In the genomic region with DNA sequence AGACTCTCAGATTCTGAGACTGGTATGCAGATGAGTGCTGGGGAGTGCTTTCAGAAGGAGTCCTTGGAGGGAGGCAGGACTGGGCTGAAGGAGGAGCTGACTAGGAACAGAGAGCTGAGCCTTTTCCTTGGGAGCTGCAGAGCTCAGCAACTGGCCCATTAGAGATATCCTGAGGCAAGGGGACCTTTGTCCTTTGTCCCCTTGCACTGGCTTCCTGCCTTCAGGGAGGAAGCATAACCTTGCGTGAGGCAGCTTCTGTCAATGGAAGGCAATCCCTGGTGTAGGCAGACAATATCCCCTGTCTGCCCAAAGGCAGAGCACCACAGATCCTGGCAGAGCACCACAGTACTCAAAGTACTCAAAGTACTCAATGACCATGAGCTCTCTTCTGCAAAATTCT, we compare ENCODE assay signal across 24 cellular contexts.
DNase-seq lines count a peak whose midpoint lies in the region; ATAC-seq, FAIRE-seq and TF ChIP-seq lines count a peak whose summit lies in the region.
"Had no signal": no experiment of that assay in that cellular context is flagged by ENCODE, and none has a peak within 500 bp of the region (broad histone marks: within the 10 kb centered on the region; RNA-seq: fewer than 3 reads in every experiment).

No MANE protein-coding gene starts in this region.

- H3K4ac ChIP-seq in H1 (replicated peaks; ENCODE audit: insufficient read length, low read depth, low read length) (no peak overlapping the region), mesendoderm (ENCODE audit: low read depth, low read length) (no peak overlapping the region)

- H2BK5ac ChIP-seq in H1 (ENCODE audit: low read depth, low read length) (no peak overlapping the region), mesendoderm (ENCODE audit: low read length) (no peak overlapping the region)

- FAIRE-seq in H1 (lab: Jason Lieb, UNC), result no peak
- FAIRE-seq: A549, G401.6, GM12891, GM19239 had no signal

- TF ChIP-seq CTCF in H1 (IDR thresholded peaks at IDR 0.05; ENCODE audit: control extremely low read depth in 1 of 3, insufficient read depth in 1 of 3, low read depth in 1 of 3, low read length in 3 of 3), result no peak

- no peak overlapping the region for H3K23ac ChIP-seq in H1 (ENCODE audit: insufficient read length)
- H3K23ac ChIP-seq in mesendoderm (ENCODE audit: low read length), result no peak overlapping the region

- ATAC-seq in HG03432 (IDR thresholded peaks at IDR 0.05; ENCODE audit: unreplicated experiment), result no peak
- ATAC-seq: A549 had no signal

- no peak for TF ChIP-seq RAD21 in H1 (IDR thresholded peaks at IDR 0.05 in 1 of 2, conservative IDR thresholded peaks at IDR 0.05 in 1 of 2; ENCODE audit: low read depth in 2 of 2, low read length in 2 of 2)

- H4K8ac ChIP-seq in H1 (ENCODE audit: extremely low read depth, insufficient read depth, low read length) (no peak overlapping the region), mesendoderm (ENCODE audit: low read depth, low read length) (no peak overlapping the region)

- H3K4me2 ChIP-seq in H1 (ENCODE audit: insufficient read depth in 1 of 2, low read depth in 2 of 2, low read length in 2 of 2), result no peak overlapping the region
- no peak overlapping the region for H3K4me2 ChIP-seq in mesendoderm (ENCODE audit: low read length)
- H3K4me2 ChIP-seq: A549; BLaER1 treated with 17β-estradiol and CSF1 and Interleukin-3, amounts not matched to agents 10 nM and 100 nM had no signal

- peaks cover 4% of the 10 kb centered on the region; the same call in 1 of the 2 replicates for H3K23me2 ChIP-seq in H1 (ENCODE audit: low read depth, low read length)

- H3K79me2 ChIP-seq in H1 (ENCODE audit: control insufficient read depth in 1 of 2, insufficient read depth in 2 of 2, low read length in 2 of 2), result no peaks in the 10 kb centered on the region
- no peaks in the 10 kb centered on the region for H3K79me2 ChIP-seq in mesendoderm (ENCODE audit: control insufficient read depth, insufficient read depth, low read length)

- POLR2A ChIA-PET in H1 (lab: Charles Lee; ENCODE audit: partially characterized antibody), result no interaction called here

- WGBS in H1 (ENCODE audit: extremely low coverage in 1 of 2, insufficient coverage in 1 of 2, insufficient read length in 1 of 2, insufficient replicate concordance in 2 of 2, low coverage in 1 of 2, low lambda C conversion rate in 2 of 2, missing lambda C conversion rate in 1 of 2), 2 experiments, result 93% methylated on average over 1 of the region's 1 CpG; no CpG with 5 or more reads in 1 of the 2 experiments
- no CpG with 5 or more reads among the region's 1 CpG for WGBS in mesendoderm (ENCODE audit: extremely low coverage, insufficient coverage, low lambda C conversion rate)

- TF ChIP-seq EP300 in H1 (IDR thresholded peaks at IDR 0.05; ENCODE audit: borderline replicate concordance in 1 of 2, low read depth in 2 of 2, low read length in 2 of 2), result no peak

- no peak overlapping the region for H3K14ac ChIP-seq in H1 (ENCODE audit: insufficient read length)

- H2BK12ac ChIP-seq in H1 (ENCODE audit: low read depth, low read length), result no peak overlapping the region

- H3K18ac ChIP-seq in H1 (ENCODE audit: extremely low read depth, low read length) (no peak overlapping the region), mesendoderm (ENCODE audit: low read length) (no peak overlapping the region)

- H3K56ac ChIP-seq in H1 (replicated peaks; ENCODE audit: insufficient read length, low read depth, low read length) (no peak overlapping the region), mesendoderm (ENCODE audit: low read length) (no peak overlapping the region)

- H4K5ac ChIP-seq in H1 (ENCODE audit: insufficient read length, low read depth, low read length), result no peak overlapping the region
- no peak overlapping the region for H4K5ac ChIP-seq in mesendoderm (ENCODE audit: low read length)

- H2BK20ac ChIP-seq in H1 (ENCODE audit: low read length), result no peak overlapping the region

- no peak for TF ChIP-seq POLR2A in H1 (IDR thresholded peaks at IDR 0.05; ENCODE audit: control extremely low read depth in 1 of 2, low read depth in 2 of 2, low read length in 2 of 2)

- DNase-seq in ELF-1 (ENCODE audit: low read depth, low spot score) (peak; percentile 23), H1 (ENCODE audit: low read depth in 1 of 2, low spot score in 2 of 2) (no peak), mesendoderm (peak; percentile 2), mesenteric fat pad (ENCODE audit: low spot score) (no peak), nucleus accumbens (lab: John Stamatoyannopoulos, UW) (no peak)
- DNase-seq: AML-193; CD4-positive, alpha-beta T cell; CD8-positive, alpha-beta memory T cell; COR-L47; DMS 273 treated with DMSO at 0.1 percent for 48 hours; DMS153; DMS53; DMS79; DND-41; EL; GF-D8 had no signal

- no peak overlapping the region for H3K9ac ChIP-seq in H1 (replicated peaks in 1 of 4; ENCODE audit: extremely low read depth in 1 of 4, low read depth in 3 of 4, low read length in 3 of 4)
- no peak overlapping the region for H3K9ac ChIP-seq in mesendoderm (ENCODE audit: low read length)
- H3K9ac ChIP-seq: BLaER1 treated with 17β-estradiol and CSF1 and Interleukin-3, amounts not matched to agents 10 nM and 100 nM had no signal

- no peak overlapping the region for H2BK120ac ChIP-seq in H1 (replicated peaks; ENCODE audit: low read depth, low read length)
- H2BK120ac ChIP-seq in mesendoderm (ENCODE audit: low read depth, low read length), result no peak overlapping the region

- H3K4me1 ChIP-seq in H1 (replicated peaks in 1 of 4; ENCODE audit: control insufficient read depth in 3 of 4, insufficient read depth in 4 of 4, low read length in 3 of 4), result peaks cover 0 to 6% (median 5%) of the 10 kb centered on the region in 4 experiments; a peak in 6 of 7 replicates
- no peaks in the 10 kb centered on the region for H3K4me1 ChIP-seq in mesendoderm (ENCODE audit: control insufficient read depth, low read depth, low read length)
- H3K4me1 ChIP-seq: A549; BLaER1 treated with 17β-estradiol and CSF1 and Interleukin-3, amounts not matched to agents 10 nM and 100 nM had no signal

- no peak overlapping the region for H4K91ac ChIP-seq in H1 (replicated peaks; ENCODE audit: insufficient read length, low read length)

- H3K79me1 ChIP-seq in H1 (ENCODE audit: low read depth, low read length), result no peaks in the 10 kb centered on the region
- no peaks in the 10 kb centered on the region for H3K79me1 ChIP-seq in mesendoderm (ENCODE audit: low read length)

- H3K27me3 ChIP-seq in H1 (replicated peaks in 1 of 4; ENCODE audit: control insufficient read depth in 3 of 4, extremely low read depth in 1 of 4, insufficient read depth in 3 of 4, low read length in 3 of 4) (no peaks in the 10 kb centered on the region), mesendoderm (ENCODE audit: insufficient read depth, low read length, poor library complexity) (no peaks in the 10 kb centered on the region)
- H3K27me3 ChIP-seq: BLaER1 treated with 17β-estradiol and CSF1 and Interleukin-3, amounts not matched to agents 10 nM and 100 nM had no signal

- no peaks in the 10 kb centered on the region for H3K36me3 ChIP-seq in H1 (ENCODE audit: control insufficient read depth in 2 of 4, insufficient read depth in 4 of 4, low read length in 3 of 4)
- no peaks in the 10 kb centered on the region for H3K36me3 ChIP-seq in mesendoderm (ENCODE audit: control insufficient read depth, insufficient read depth, low read length)
- H3K36me3 ChIP-seq: BLaER1 treated with 17β-estradiol and CSF1 and Interleukin-3, amounts not matched to agents 10 nM and 100 nM had no signal

- H2AK5ac ChIP-seq in H1 (ENCODE audit: low read depth, low read length) (0 out of 2 replicates have a peak overlapping the region, but pooled peaks have one; percentile 65), mesendoderm (ENCODE audit: low read length) (no peak overlapping the region)

- peaks cover 0 to 3% of the 10 kb centered on the region in 2 experiments for H4K20me1 ChIP-seq in H1 (replicated peaks in 1 of 2; ENCODE audit: control insufficient read depth in 1 of 2, insufficient read depth in 2 of 2, low read length in 2 of 2)
- H4K20me1 ChIP-seq: BLaER1 treated with 17β-estradiol and CSF1 and Interleukin-3, amounts not matched to agents 10 nM and 100 nM had no signal

- H2BK15ac ChIP-seq in H1 (ENCODE audit: low read length), result peak overlapping the region; percentile 13; the same call in 1 of the 2 replicates
- H2BK15ac ChIP-seq in mesendoderm (replicated peaks; ENCODE audit: low read depth), result no peak overlapping the region

- CTCF ChIA-PET in H1 (lab: Charles Lee; ENCODE audit: partially characterized antibody), result interaction anchor here (0.6 to 1.0 kb wide), 2 partner anchors 9 to 153 kb away, joined by 3 read pairs; no protein-coding TSS in a partner anchor

- H3K9me3 ChIP-seq in H1 (ENCODE audit: insufficient read depth in 2 of 2, low read depth in 1 of 2, low read length in 1 of 2), result no peaks in the 10 kb centered on the region
- H3K9me3 ChIP-seq: A549; BLaER1 treated with 17β-estradiol and CSF1 and Interleukin-3, amounts not matched to agents 10 nM and 100 nM had no signal

- H3K4me3 ChIP-seq in H1 (ENCODE audit: extremely low read depth in 1 of 4, insufficient read depth in 2 of 4, low read depth in 3 of 4, low read length in 4 of 4), result no peak overlapping the region
- no peak overlapping the region for H3K4me3 ChIP-seq in mesendoderm (ENCODE audit: low read length)
- H3K4me3 ChIP-seq: A549; BLaER1 treated with 17β-estradiol and CSF1 and Interleukin-3, amounts not matched to agents 10 nM and 100 nM had no signal

- H3K27ac ChIP-seq in H1 (ENCODE audit: low read depth, low read length) (no peak overlapping the region), mesendoderm (ENCODE audit: low read depth, low read length) (no peak overlapping the region)
- H3K27ac ChIP-seq: 22Rv1; A549; BLaER1 treated with 17β-estradiol and CSF1 and Interleukin-3, amounts not matched to agents 10 nM and 100 nM; C4-2B had no signal

- H2AFZ ChIP-seq in H1 (ENCODE audit: low read length), result no peak overlapping the region

TF ChIP-seq in H1, 55 proteins besides CTCF, POLR2A, EP300 and RAD21 (continues in another document):
- no peak for TF ChIP-seq RXRA (IDR thresholded peaks at IDR 0.05; ENCODE audit: insufficient read depth, low read depth, low read length)
- no peak for TF ChIP-seq KDM4A (IDR thresholded peaks at IDR 0.05; ENCODE audit: low read depth, low read length, severe bottlenecking)
- no peak for TF ChIP-seq ASH2L (IDR thresholded peaks at IDR 0.05; ENCODE audit: low read length)
- TF ChIP-seq POU5F1 (IDR thresholded peaks at IDR 0.05; ENCODE audit: low read depth, low read length), result no peak
- TF ChIP-seq SIN3A (conservative IDR thresholded peaks at IDR 0.05 in 1 of 2, IDR thresholded peaks at IDR 0.05 in 1 of 2; ENCODE audit: low read depth in 1 of 2, low read length in 2 of 2), result no peak
- TF ChIP-seq CHD1 (IDR thresholded peaks at IDR 0.05; ENCODE audit: low read depth, low read length), result no peak
- TF ChIP-seq EGR1 (IDR thresholded peaks at IDR 0.05; ENCODE audit: borderline replicate concordance, low read depth, low read length), result no peak
- TF ChIP-seq GABPA (IDR thresholded peaks at IDR 0.05; ENCODE audit: borderline replicate concordance, insufficient read depth, low read length), result no peak
- TF ChIP-seq, protein P1, sequence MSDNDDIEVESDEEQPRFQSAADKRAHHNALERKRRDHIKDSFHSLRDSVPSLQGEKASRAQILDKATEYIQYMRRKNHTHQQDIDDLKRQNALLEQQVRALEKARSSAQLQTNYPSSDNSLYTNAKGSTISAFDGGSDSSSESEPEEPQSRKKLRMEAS (IDR thresholded peaks at IDR 0.05), result no peak
- no peak for TF ChIP-seq TBP (IDR thresholded peaks at IDR 0.05; ENCODE audit: low read depth, low read length)

Comparison
In these comparisons a context has a peak if more than half of its experiments do, and no peak if none do; other contexts are left out.
1. DNase-seq: peak in ELF-1 (single experiment) and mesendoderm (single experiment); none in H1 (0 of 2), mesenteric fat pad (single experiment) and nucleus accumbens (0 of 56).